23 cellular contexts compared by ENCODE assay signal in genomic region chr7:141400356-141400755, GRCh38.
"Had no signal": no experiment of that assay in that cellular context is flagged by ENCODE, and none has a peak within 500 bp of the region (broad histone marks: within the 10 kb centered on the region; RNA-seq: fewer than 3 reads in every experiment).

No MANE protein-coding gene starts in this region.

- H3K4me3 Mint-ChIP-seq: dendritic cell treated with granulocyte-macrophage colony-stimulating factor and Interleukin-4, amounts not matched to agents 40 ng/mL and 50 ng/mL, for 4 days; effector memory CD8-positive, alpha-beta T cell had no signal

- DNase-seq: colonic mucosa; cortex of kidney; dermis blood vessel endothelial cell; dorsolateral prefrontal cortex; effector CD4-positive, alpha-beta T cell; effector CD8-positive, alpha-beta T cell; effector memory CD4-positive, alpha-beta T cell; effector memory CD8-positive, alpha-beta T cell; erythroblast; esophagus squamous epithelium; foreskin fibroblast; foreskin keratinocyte; foreskin melanocyte; gastrocnemius medialis; glutamatergic neuron; heart left ventricle; heart right ventricle had no signal

- H3K4me1 ChIP-seq: colonic mucosa, esophagus squamous epithelium, foreskin keratinocyte, gastroesophageal sphincter had no signal

- H3K27me3 ChIP-seq: colonic mucosa, dorsolateral prefrontal cortex, esophagus muscularis mucosa, esophagus squamous epithelium, foreskin keratinocyte, gastrocnemius medialis, heart left ventricle, heart right ventricle had no signal

- H3K9me3 ChIP-seq: colonic mucosa, esophagus muscularis mucosa, esophagus squamous epithelium, gastrocnemius medialis, gastroesophageal sphincter, heart left ventricle, heart right ventricle had no signal

- H3K27ac Mint-ChIP-seq: dendritic cell treated with granulocyte-macrophage colony-stimulating factor and Interleukin-4, amounts not matched to agents 40 ng/mL and 50 ng/mL, for 4 days; effector memory CD8-positive, alpha-beta T cell had no signal

- ATAC-seq: effector memory CD8-positive, alpha-beta T cell; esophagus mucosa; foreskin keratinocyte; gastrocnemius medialis; gastroesophageal sphincter; heart left ventricle; heart right ventricle had no signal

- H3K9me3 Mint-ChIP-seq: dendritic cell treated with granulocyte-macrophage colony-stimulating factor and Interleukin-4, amounts not matched to agents 40 ng/mL and 50 ng/mL, for 4 days; effector memory CD8-positive, alpha-beta T cell had no signal

- H3K36me3 ChIP-seq: colonic mucosa, esophagus muscularis mucosa, esophagus squamous epithelium, gastrocnemius medialis, gastroesophageal sphincter, heart left ventricle, heart right ventricle had no signal

- H3K27ac ChIP-seq: colonic mucosa, coronary artery, epithelial cell of prostate, esophagus muscularis mucosa, esophagus squamous epithelium, foreskin keratinocyte, gastrocnemius medialis, gastroesophageal sphincter, heart left ventricle, heart right ventricle had no signal

- H3K4me3 ChIP-seq: colonic mucosa, coronary artery, dorsolateral prefrontal cortex, esophagus muscularis mucosa, esophagus squamous epithelium, gastrocnemius medialis, gastroesophageal sphincter, heart left ventricle, heart right ventricle had no signal
